ENCODE assay signal across 16 cellular contexts in genomic region chr10:69343905-69344304, GRCh38.
DNase-seq lines count a peak whose midpoint lies in the region; TF ChIP-seq lines count a peak whose summit lies in the region.
"Had no signal": no experiment of that assay in that cellular context is flagged by ENCODE, and none has a peak within 500 bp of the region (broad histone marks: within the 10 kb centered on the region; RNA-seq: fewer than 3 reads in every experiment).

No MANE protein-coding gene starts in this region.

- DNase-seq in T-helper 2 cell treated with Interferon-gamma antibody and Interleukin-4, amounts not matched to agents 5 μg/mL and 100 μg/mL, for 36 hours (ENCODE audit: low spot score) = no peak
- no peak for DNase-seq in T-helper 2 cell
- DNase-seq in activated T-helper 2 cell treated with anti-CD3 and anti-CD28 coated beads, Interferon-gamma antibody, Interleukin-2, Interleukin-4, amounts not matched to agents 10 μg/mL and 5 μg/mL and 100 μg/mL, durations not matched to agents 14 hours and 24 hours and 36 hours (ENCODE audit: low spot score) = no peak
- DNase-seq in posterior vena cava (ENCODE audit: low spot score) = peak; percentile 9
- no peak for DNase-seq in activated gamma-delta T cell (lab: John Stamatoyannopoulos, UW)
- no peak for DNase-seq in NCI-H1417 treated with DMSO at 0.1 percent for 48 hours (lab: John Stamatoyannopoulos, UW)
- DNase-seq in DMS 273 treated with DMSO at 0.1 percent for 48 hours (lab: John Stamatoyannopoulos, UW) = no peak
- DNase-seq: 8988T; DMS53; effector CD4-positive, alpha-beta T cell; heart right ventricle; KG1; trophoblast cell had no signal

- H3K36me3 Mint-ChIP-seq in T-helper 2 cell treated with Interferon-gamma antibody and Interleukin-4, amounts not matched to agents 5 μg/mL and 100 μg/mL, for 36 hours (ENCODE audit: low read depth) = peaks cover 56% of the 10 kb centered on the region
- peaks cover 64% of the 10 kb centered on the region for H3K36me3 Mint-ChIP-seq in activated T-helper 2 cell treated with anti-CD3 and anti-CD28 coated beads, Interferon-gamma antibody, Interleukin-2, Interleukin-4, amounts not matched to agents 10 μg/mL and 5 μg/mL and 100 μg/mL, durations not matched to agents 14 hours and 24 hours and 36 hours (ENCODE audit: low read depth)

- intact Hi-C loops in activated T-helper 2 cell treated with anti-CD3 and anti-CD28 coated beads, Interferon-gamma antibody, Interleukin-2, Interleukin-4, amounts not matched to agents 10 μg/mL and 5 μg/mL and 100 μg/mL, durations not matched to agents 14 hours and 24 hours and 36 hours (cut with micrococcal nuclease) = no loop called here
- intact Hi-C loops in posterior vena cava (cut with DNase I) = no loop called here

- H3K4me3 ChIP-seq in HEK293 (ENCODE audit: low read depth, low read length) = no peak overlapping the region
- H3K4me3 ChIP-seq: heart right ventricle, SK-N-MC had no signal

- no peaks in the 10 kb centered on the region for H3K9me3 ChIP-seq in HEK293 (ENCODE audit: control insufficient read depth, insufficient read depth, low read depth, low read length)
- H3K9me3 ChIP-seq: heart right ventricle had no signal

- CTCF ChIA-PET in HEK293 (lab: Yijun Ruan, JAX) = interaction anchor here (1.5 kb wide), 1 partner anchor 10 kb away, joined by 3 read pairs; no protein-coding TSS in a partner anchor

- no peaks in the 10 kb centered on the region for H3K9me3 Mint-ChIP-seq in T-helper 2 cell treated with Interferon-gamma antibody and Interleukin-4, amounts not matched to agents 5 μg/mL and 100 μg/mL, for 36 hours
- H3K9me3 Mint-ChIP-seq in activated T-helper 2 cell treated with anti-CD3 and anti-CD28 coated beads, Interferon-gamma antibody, Interleukin-2, Interleukin-4, amounts not matched to agents 10 μg/mL and 5 μg/mL and 100 μg/mL, durations not matched to agents 14 hours and 24 hours and 36 hours = no peaks in the 10 kb centered on the region
- H3K9me3 Mint-ChIP-seq: nephron had no signal

- H3K27ac Mint-ChIP-seq in T-helper 2 cell treated with Interferon-gamma antibody and Interleukin-4, amounts not matched to agents 5 μg/mL and 100 μg/mL, for 36 hours = peak overlapping the region; percentile 93
- H3K27ac Mint-ChIP-seq in activated T-helper 2 cell treated with anti-CD3 and anti-CD28 coated beads, Interferon-gamma antibody, Interleukin-2, Interleukin-4, amounts not matched to agents 10 μg/mL and 5 μg/mL and 100 μg/mL, durations not matched to agents 14 hours and 24 hours and 36 hours = peak overlapping the region; percentile 81

- H3K27ac ChIP-seq in HEK293 (ENCODE audit: extremely low read depth, low read depth, low read length) = no peak overlapping the region
- H3K27ac ChIP-seq: SK-N-MC had no signal

- H3K36me3 ChIP-seq in HEK293 (ENCODE audit: control insufficient read depth in 2 of 2, insufficient read depth in 1 of 2, low read length in 2 of 2) = peaks cover 0 to 34% of the 10 kb centered on the region in 2 experiments; a peak in 2 of 3 replicates

- TF ChIP-seq CTCF in HEK293 (tag by site-specific recombination; IDR thresholded peaks at IDR 0.05) = no peak

- no peaks in the 10 kb centered on the region for H3K27me3 Mint-ChIP-seq in T-helper 2 cell treated with Interferon-gamma antibody and Interleukin-4, amounts not matched to agents 5 μg/mL and 100 μg/mL, for 36 hours (ENCODE audit: low read depth)
- H3K27me3 Mint-ChIP-seq in activated T-helper 2 cell treated with anti-CD3 and anti-CD28 coated beads, Interferon-gamma antibody, Interleukin-2, Interleukin-4, amounts not matched to agents 10 μg/mL and 5 μg/mL and 100 μg/mL, durations not matched to agents 14 hours and 24 hours and 36 hours (ENCODE audit: low read depth) = no peaks in the 10 kb centered on the region

- POLR2A ChIA-PET in HEK293 (lab: Yijun Ruan, JAX) = no interaction called here

- H3K4me1 ChIP-seq in HEK293 (ENCODE audit: control insufficient read depth, insufficient read depth, low read length) = no peaks in the 10 kb centered on the region

- peaks cover 76% of the 10 kb centered on the region for H3K4me1 Mint-ChIP-seq in T-helper 2 cell treated with Interferon-gamma antibody and Interleukin-4, amounts not matched to agents 5 μg/mL and 100 μg/mL, for 36 hours (ENCODE audit: low read depth)
- peaks cover 68% of the 10 kb centered on the region for H3K4me1 Mint-ChIP-seq in activated T-helper 2 cell treated with anti-CD3 and anti-CD28 coated beads, Interferon-gamma antibody, Interleukin-2, Interleukin-4, amounts not matched to agents 10 μg/mL and 5 μg/mL and 100 μg/mL, durations not matched to agents 14 hours and 24 hours and 36 hours (ENCODE audit: low read depth)

- H3K4me3 Mint-ChIP-seq in T-helper 2 cell treated with Interferon-gamma antibody and Interleukin-4, amounts not matched to agents 5 μg/mL and 100 μg/mL, for 36 hours = peak overlapping the region; percentile 84
- peak overlapping the region; percentile 26 for H3K4me3 Mint-ChIP-seq in activated T-helper 2 cell treated with anti-CD3 and anti-CD28 coated beads, Interferon-gamma antibody, Interleukin-2, Interleukin-4, amounts not matched to agents 10 μg/mL and 5 μg/mL and 100 μg/mL, durations not matched to agents 14 hours and 24 hours and 36 hours (ENCODE audit: low read depth)
- H3K4me3 Mint-ChIP-seq: nephron had no signal

TF ChIP-seq in HEK293, 187 proteins besides CTCF, POLR2A, EP300 and RAD21:
- TF ChIP-seq ZBTB17 (tag by site-specific recombination; IDR thresholded peaks at IDR 0.05) (peak; percentile 74), SP3 (tag by site-specific recombination; IDR thresholded peaks at IDR 0.05) (no peak), ZNF548 (tag by site-specific recombination; IDR thresholded peaks at IDR 0.05) (no peak), ZNF48 (tag by site-specific recombination; IDR thresholded peaks at IDR 0.05) (no peak), ZNF366 (tag by site-specific recombination; conservative IDR thresholded peaks at IDR 0.05) (peak; percentile 76), ZNF404 (tag by site-specific recombination; IDR thresholded peaks at IDR 0.05) (no peak)
- TF ChIP-seq, protein P1, sequence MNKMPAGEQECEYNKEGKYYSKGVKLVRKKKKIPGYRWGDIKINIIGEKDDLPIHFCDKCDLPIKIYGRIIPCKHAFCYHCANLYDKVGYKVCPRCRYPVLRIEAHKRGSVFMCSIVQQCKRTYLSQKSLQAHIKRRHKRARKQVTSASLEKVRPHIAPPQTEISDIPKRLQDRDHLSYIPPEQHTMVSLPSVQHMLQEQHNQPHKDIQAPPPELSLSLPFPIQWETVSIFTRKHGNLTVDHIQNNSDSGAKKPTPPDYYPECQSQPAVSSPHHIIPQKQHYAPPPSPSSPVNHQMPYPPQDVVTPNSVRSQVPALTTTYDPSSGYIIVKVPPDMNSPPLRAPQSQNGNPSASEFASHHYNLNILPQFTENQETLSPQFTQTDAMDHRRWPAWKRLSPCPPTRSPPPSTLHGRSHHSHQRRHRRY (tag by site-specific recombination; IDR thresholded peaks at IDR 0.05) = no peak
